In genomic region chr10:121926157-121926556, GRCh38 we compare ENCODE assay signal across 9 cellular contexts. TPM values are rescaled to one million over a fixed set of nuclear protein-coding genes. Genes with fewer than 3 reads are reported as not detected.
DNase-seq lines count a peak whose midpoint lies in the region; ATAC-seq and TF ChIP-seq lines count a peak whose summit lies in the region.
"Had no signal": no experiment of that assay in that cellular context is flagged by ENCODE, and none has a peak within 500 bp of the region (broad histone marks: within the 10 kb centered on the region; RNA-seq: fewer than 3 reads in every experiment).

No MANE protein-coding gene starts in this region.

- H3K4me1 ChIP-seq in right cardiac atrium (ENCODE audit: control insufficient read depth, insufficient read depth, low read length) (no peaks in the 10 kb centered on the region), spleen (peaks cover 10 to 47% (median 29%) of the 10 kb centered on the region in 6 donors)

- ATAC-seq in right cardiac atrium, result no peak

- peaks cover 8% of the 10 kb centered on the region for H3K36me3 Mint-ChIP-seq in T-helper 2 cell treated with Interferon-gamma antibody and Interleukin-4, amounts not matched to agents 5 μg/mL and 100 μg/mL, for 36 hours (ENCODE audit: low read depth)

- H3K36me3 ChIP-seq in SU-DHL-6 (ENCODE audit: low read length) (0 out of 2 replicates have a peak, but pooled peaks cover 2% of the 10 kb centered on the region), spleen (peaks cover 0 to 27% (median 11%) of the 10 kb centered on the region in 6 donors)

- H3K27ac ChIP-seq in SU-DHL-6 (ENCODE audit: low read depth, low read length) (no peak overlapping the region), right cardiac atrium (ENCODE audit: low read length) (peak overlapping the region; percentile 14), spleen (peak overlapping the region; percentile 82 to 99 (median 97))

- peaks cover 14% of the 10 kb centered on the region for H3K4me1 Mint-ChIP-seq in T-helper 2 cell treated with Interferon-gamma antibody and Interleukin-4, amounts not matched to agents 5 μg/mL and 100 μg/mL, for 36 hours (ENCODE audit: low read depth)

- no peak overlapping the region for H2AFZ ChIP-seq in SU-DHL-6 (ENCODE audit: low read depth, low read length, severe bottlenecking)

- H3K4me2 ChIP-seq in SU-DHL-6 (ENCODE audit: low read depth, low read length, poor library complexity, severe bottlenecking), result peak overlapping the region; percentile 95

- peak overlapping the region; percentile 12 for H3K4me3 Mint-ChIP-seq in T-helper 2 cell treated with Interferon-gamma antibody and Interleukin-4, amounts not matched to agents 5 μg/mL and 100 μg/mL, for 36 hours

- peak overlapping the region; percentile 87 for H3K4me3 ChIP-seq in SU-DHL-6 (ENCODE audit: insufficient read depth, low read length, poor library complexity, severe bottlenecking)
- H3K4me3 ChIP-seq in right cardiac atrium (ENCODE audit: low read length), result no peak overlapping the region
- peak overlapping the region in 5 of 8 donors; percentile 84 to 100 (median 95) for H3K4me3 ChIP-seq in spleen

- H3K27me3 Mint-ChIP-seq in T-helper 2 cell treated with Interferon-gamma antibody and Interleukin-4, amounts not matched to agents 5 μg/mL and 100 μg/mL, for 36 hours (ENCODE audit: low read depth), result no peaks in the 10 kb centered on the region

- no peak overlapping the region for H3K9ac ChIP-seq in SU-DHL-6 (ENCODE audit: low read length)

- DNase-seq in T-helper 2 cell treated with Interferon-gamma antibody and Interleukin-4, amounts not matched to agents 5 μg/mL and 100 μg/mL, for 36 hours (ENCODE audit: low spot score), result no peak
- no peak for DNase-seq in T-helper 2 cell
- no peak for DNase-seq in right cardiac atrium
- DNase-seq in spleen, result no peak
- no peak for DNase-seq in activated gamma-delta T cell (lab: John Stamatoyannopoulos, UW)
- no peak for DNase-seq in mesenteric fat pad (ENCODE audit: low spot score)
- no peak for DNase-seq in HT-29 (ENCODE audit: low spot score)
- DNase-seq: stimulated activated CD4-positive, alpha-beta T cell treated with anti-CD3 and anti-CD28 coated beads, Interleukin-12 subunit alpha, Interleukin-12 subunit beta, amount 100 ng/mL, for 4 hours had no signal

- WGBS in right cardiac atrium, result 80% methylated on average over 4 of the region's 4 CpGs
- 74 to 88% (median 77%) methylated on average over 4 of the region's 4 CpGs for WGBS in spleen, 5 donors

- TF ChIP-seq POLR2A in spleen (IDR thresholded peaks at IDR 0.05), result no peak

- intact Hi-C loops in right cardiac atrium (cut with DNase I), result loop anchor here in 1 of 4 donors (10.0 kb wide), 1 partner anchor 189 kb away; no protein-coding TSS in a partner anchor
- intact Hi-C loops in spleen (cut with DNase I; ENCODE audit: low total_unique reads), result no loop called here

- H3K27ac Mint-ChIP-seq in T-helper 2 cell treated with Interferon-gamma antibody and Interleukin-4, amounts not matched to agents 5 μg/mL and 100 μg/mL, for 36 hours, result no peak overlapping the region

- no peaks in the 10 kb centered on the region for H3K9me3 ChIP-seq in SU-DHL-6 (ENCODE audit: insufficient read depth, low read length)
- no peaks in the 10 kb centered on the region for H3K9me3 ChIP-seq in right cardiac atrium (ENCODE audit: control insufficient read depth, low read length)
- H3K9me3 ChIP-seq in spleen, result no peaks in the 10 kb centered on the region

- H3K27me3 ChIP-seq in SU-DHL-6 (ENCODE audit: low read length), result no peaks in the 10 kb centered on the region
- H3K27me3 ChIP-seq in right cardiac atrium (ENCODE audit: control insufficient read depth, insufficient read depth), result no peaks in the 10 kb centered on the region
- no peaks in the 10 kb centered on the region for H3K27me3 ChIP-seq in spleen (replicated peaks in 1 of 7)

- TF ChIP-seq CTCF in SU-DHL-6 (IDR thresholded peaks at IDR 0.05; ENCODE audit: insufficient read depth, low read length, poor library complexity, severe bottlenecking) (no peak), spleen (IDR thresholded peaks at IDR 0.05 in 8 of 11, conservative IDR thresholded peaks at IDR 0.05 in 3 of 11) (no peak)

- H3F3A ChIP-seq in SU-DHL-6 (ENCODE audit: insufficient read depth), result no peaks in the 10 kb centered on the region

- H3K79me2 ChIP-seq in SU-DHL-6 (ENCODE audit: insufficient read depth, low read length), result peaks cover 29% of the 10 kb centered on the region

- H3K9me3 Mint-ChIP-seq in T-helper 2 cell treated with Interferon-gamma antibody and Interleukin-4, amounts not matched to agents 5 μg/mL and 100 μg/mL, for 36 hours, result no peaks in the 10 kb centered on the region

- H4K20me1 ChIP-seq in SU-DHL-6 (ENCODE audit: low read depth, low read length), result no peaks in the 10 kb centered on the region

- H3K9me2 ChIP-seq in SU-DHL-6 (replicated peaks; ENCODE audit: insufficient read depth, low read length), result no peaks in the 10 kb centered on the region

RNA-seq across cellular contexts. Expression of gene ATE1, which starts 1.7 kb away (rescaled TPM):
- 10 to 100 TPM; 47.7 to 55.8 (median 48.7) TPM for total RNA-seq in right cardiac atrium
- 15.1 TPM for polyA plus RNA-seq in right cardiac atrium
- total RNA-seq in spleen, result 10 to 100 TPM; 28.6 to 38.9 (median 31.8) TPM
- polyA plus RNA-seq in spleen, result 1 to 10 TPM; 5.4 to 8.7 (median 5.6) TPM
- total RNA-seq in mesenteric fat pad, result 28.6 TPM
- 16.5 and 17.4 TPM in 2 replicates for total RNA-seq in HT-29 (2014; rRNA removed; shearing (Covaris generic))

RNA-seq across cellular contexts. Expression of gene NSMCE4A, which starts 48.9 kb away (rescaled TPM):
- total RNA-seq in right cardiac atrium, result 10 to 100 TPM; 30.3 to 43.1 (median 35.0) TPM
- 48.0 TPM for polyA plus RNA-seq in right cardiac atrium
- total RNA-seq in spleen, result 100 to 1,000 TPM in 1 of 7 donors, 10 to 100 TPM in 6; 49.5 to 107 (median 63.2) TPM
- polyA plus RNA-seq in spleen, result 100 to 1,000 TPM in 1 of 3 donors, 10 to 100 TPM in 2; 72.4 to 121 (median 95.1) TPM
- total RNA-seq in mesenteric fat pad, result 48.0 TPM
- total RNA-seq in HT-29 (2014; rRNA removed; shearing (Covaris generic)), result 73.2 and 88.1 TPM in 2 replicates
